In genomic region chr2:73674696-73675157, GRCh38 we compare ENCODE assay signal across 10 cellular contexts. TPM values are rescaled to one million over a fixed set of nuclear protein-coding genes. Genes with fewer than 3 reads are reported as not detected.
"Had no signal": no experiment of that assay in that cellular context is flagged by ENCODE, and none has a peak within 500 bp of the region (broad histone marks: within the 10 kb centered on the region; RNA-seq: fewer than 3 reads in every experiment).

No MANE protein-coding gene starts in this region.

RNA-seq across cellular contexts. Expression of gene NAT8, which starts 32.5 kb away (rescaled TPM):
- total RNA-seq: activated CD8-positive, alpha-beta T cell treated with anti-CD3 and anti-CD28 coated beads for 36 hours; activated naive CD8-positive, alpha-beta T cell treated with anti-CD3 and anti-CD28 coated beads, Interleukin-2, amount 10 ng/mL, durations not matched to agents 7 days and 5 days; cerebellum; dermis microvascular lymphatic vessel endothelial cell; epithelial cell of proximal tubule; lung microvascular endothelial cell; mononuclear cell; sigmoid colon; ureter had no signal
- polyA plus RNA-seq: thymus had no signal
